ENCODE assay signal across 10 cellular contexts in the genomic region with DNA sequence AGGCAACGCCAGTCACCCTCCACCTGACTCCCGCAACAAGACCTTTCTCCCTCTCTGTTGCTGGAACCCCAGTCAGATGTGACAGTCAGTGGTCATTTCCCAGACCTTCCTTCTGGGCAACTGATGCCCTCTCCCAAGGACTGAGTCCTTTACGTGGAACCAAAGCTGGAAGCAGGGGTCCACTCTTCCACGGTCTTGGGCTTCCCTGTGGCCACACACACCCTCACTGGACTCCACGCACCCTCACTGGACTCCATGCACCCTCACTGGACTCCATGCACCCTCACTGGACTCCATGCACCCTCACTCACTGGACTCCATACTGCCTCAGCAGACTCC. TPM values are rescaled to one million over a fixed set of nuclear protein-coding genes. Genes with fewer than 3 reads are reported as not detected.
DNase-seq lines count a peak whose midpoint lies in the region; ATAC-seq and TF ChIP-seq lines count a peak whose summit lies in the region.
"Had no signal": no experiment of that assay in that cellular context is flagged by ENCODE, and none has a peak within 500 bp of the region (broad histone marks: within the 10 kb centered on the region; RNA-seq: fewer than 3 reads in every experiment).

No MANE protein-coding gene starts in this region.

- no peak overlapping the region for H3K27ac ChIP-seq in endodermal cell (ENCODE audit: low read depth, low read length)

- no peaks in the 10 kb centered on the region for H3K9me3 Mint-ChIP-seq in T-helper 1 cell treated with Interleukin-12 subunit alpha and Interleukin-12 subunit beta and Interleukin-4 antibody, amounts not matched to agents 30 μg/mL and 1 μg/mL, for 36 hours
- no peaks in the 10 kb centered on the region for H3K9me3 Mint-ChIP-seq in endodermal cell
- H3K9me3 Mint-ChIP-seq in stimulated activated memory B cell treated with anti-CD40 and anti-IgM and Interleukin-4, amounts not matched to agents 10 μg/mL and 1 μg/mL and 100 μg/mL, for 72 hours = no peaks in the 10 kb centered on the region

- H3K36me3 Mint-ChIP-seq in T-helper 1 cell treated with Interleukin-12 subunit alpha and Interleukin-12 subunit beta and Interleukin-4 antibody, amounts not matched to agents 30 μg/mL and 1 μg/mL, for 36 hours (ENCODE audit: low read depth) = peaks cover 35% of the 10 kb centered on the region
- H3K36me3 Mint-ChIP-seq in endodermal cell (ENCODE audit: low read depth) = peaks cover 30% of the 10 kb centered on the region
- peaks cover 42% of the 10 kb centered on the region for H3K36me3 Mint-ChIP-seq in stimulated activated memory B cell treated with anti-CD40 and anti-IgM and Interleukin-4, amounts not matched to agents 10 μg/mL and 1 μg/mL and 100 μg/mL, for 72 hours

- no peak overlapping the region for H3K4me3 ChIP-seq in NT2/D1 (ENCODE audit: insufficient read length, low read depth)
- H3K4me3 ChIP-seq in endodermal cell (ENCODE audit: low read length) = no peak overlapping the region
- H3K4me3 ChIP-seq: HAP-1, lung had no signal

- H3K36me3 ChIP-seq in NT2/D1 (ENCODE audit: insufficient read depth, insufficient read length, low read length) (peaks cover 26% of the 10 kb centered on the region), endodermal cell (ENCODE audit: control insufficient read depth, insufficient read depth, low read length) (peaks cover 37% of the 10 kb centered on the region)

- no peaks in the 10 kb centered on the region for H3K27me3 ChIP-seq in NT2/D1 (ENCODE audit: insufficient read depth, insufficient read length)
- no peaks in the 10 kb centered on the region for H3K27me3 ChIP-seq in endodermal cell (ENCODE audit: control insufficient read depth, insufficient read depth, low read length, poor library complexity, severe bottlenecking)

- peak overlapping the region; percentile 37 for H3K9ac ChIP-seq in NT2/D1 (ENCODE audit: insufficient read length, low read depth)
- H3K9ac ChIP-seq in endodermal cell (ENCODE audit: extremely low read depth, low read length, poor library complexity, severe bottlenecking) = no peak overlapping the region

- H3K27ac Mint-ChIP-seq in T-helper 1 cell treated with Interleukin-12 subunit alpha and Interleukin-12 subunit beta and Interleukin-4 antibody, amounts not matched to agents 30 μg/mL and 1 μg/mL, for 36 hours = peak overlapping the region; percentile 53
- H3K27ac Mint-ChIP-seq in endodermal cell = peak overlapping the region; percentile 91
- peak overlapping the region; percentile 100 for H3K27ac Mint-ChIP-seq in stimulated activated memory B cell treated with anti-CD40 and anti-IgM and Interleukin-4, amounts not matched to agents 10 μg/mL and 1 μg/mL and 100 μg/mL, for 72 hours

- H3K4me3 Mint-ChIP-seq in T-helper 1 cell treated with Interleukin-12 subunit alpha and Interleukin-12 subunit beta and Interleukin-4 antibody, amounts not matched to agents 30 μg/mL and 1 μg/mL, for 36 hours = no peak overlapping the region
- H3K4me3 Mint-ChIP-seq in endodermal cell = no peak overlapping the region
- no peak overlapping the region for H3K4me3 Mint-ChIP-seq in stimulated activated memory B cell treated with anti-CD40 and anti-IgM and Interleukin-4, amounts not matched to agents 10 μg/mL and 1 μg/mL and 100 μg/mL, for 72 hours

- H3K4me1 ChIP-seq in NT2/D1 (ENCODE audit: insufficient read depth, insufficient read length) (peaks cover 39% of the 10 kb centered on the region), endodermal cell (ENCODE audit: control insufficient read depth, insufficient read depth, low read length) (no peaks in the 10 kb centered on the region)

- TF ChIP-seq CTCF in endodermal cell (conservative IDR thresholded peaks at IDR 0.05) = no peak

- H3K9me3 ChIP-seq in NT2/D1 (ENCODE audit: insufficient read depth, low read length) (no peaks in the 10 kb centered on the region), endodermal cell (ENCODE audit: control insufficient read depth, low read length) (no peaks in the 10 kb centered on the region)
- H3K9me3 ChIP-seq: HAP-1 had no signal

- 77 to 78% methylated on average over 3 to 5 of the region's 5 CpGs for WGBS in endodermal cell (ENCODE audit: insufficient coverage in 1 of 2, insufficient read length in 1 of 2), 2 experiments

- peaks cover 34% of the 10 kb centered on the region for H3K4me1 Mint-ChIP-seq in T-helper 1 cell treated with Interleukin-12 subunit alpha and Interleukin-12 subunit beta and Interleukin-4 antibody, amounts not matched to agents 30 μg/mL and 1 μg/mL, for 36 hours (ENCODE audit: low read depth)
- H3K4me1 Mint-ChIP-seq in endodermal cell = peaks cover 20% of the 10 kb centered on the region
- peaks cover 67% of the 10 kb centered on the region for H3K4me1 Mint-ChIP-seq in stimulated activated memory B cell treated with anti-CD40 and anti-IgM and Interleukin-4, amounts not matched to agents 10 μg/mL and 1 μg/mL and 100 μg/mL, for 72 hours

- ATAC-seq in stimulated activated memory B cell treated with anti-CD40 and anti-IgM and Interleukin-4, amounts not matched to agents 10 μg/mL and 1 μg/mL and 100 μg/mL, for 72 hours = no peak
- no peak for ATAC-seq in HG02798 (IDR thresholded peaks at IDR 0.05; ENCODE audit: poor library complexity, unreplicated experiment)
- ATAC-seq in HG02973 (IDR thresholded peaks at IDR 0.05; ENCODE audit: unreplicated experiment) = no peak
- no peak for ATAC-seq in GM21390 (IDR thresholded peaks at IDR 0.05; ENCODE audit: unreplicated experiment)

- DNase-seq in T-helper 1 cell (no peak), NT2/D1 (ENCODE audit: low read depth, low spot score) (no peak), endodermal cell (no peak)

- no peaks in the 10 kb centered on the region for H3K27me3 Mint-ChIP-seq in T-helper 1 cell treated with Interleukin-12 subunit alpha and Interleukin-12 subunit beta and Interleukin-4 antibody, amounts not matched to agents 30 μg/mL and 1 μg/mL, for 36 hours (ENCODE audit: low read depth)
- H3K27me3 Mint-ChIP-seq in endodermal cell (ENCODE audit: insufficient read depth) = no peaks in the 10 kb centered on the region
- no peaks in the 10 kb centered on the region for H3K27me3 Mint-ChIP-seq in stimulated activated memory B cell treated with anti-CD40 and anti-IgM and Interleukin-4, amounts not matched to agents 10 μg/mL and 1 μg/mL and 100 μg/mL, for 72 hours

RNA-seq across cellular contexts. Expression of a gene that starts 7.1 kb away (rescaled TPM):
- 1,000 to 10,000 TPM; 1,233 to 1,450 TPM for total RNA-seq in endodermal cell
- 1,679 TPM for polyA plus RNA-seq in endodermal cell (2013, experiment 1 of 2)
- 1,712 TPM for polyA plus RNA-seq in endodermal cell (2013, experiment 2 of 2)
